17 cellular contexts compared by ENCODE assay signal in genomic region chr5:134547999-134548626, GRCh38. TPM values are rescaled to one million over a fixed set of nuclear protein-coding genes. Genes with fewer than 3 reads are reported as not detected.
DNase-seq lines count a peak whose midpoint lies in the region; ATAC-seq and TF ChIP-seq lines count a peak whose summit lies in the region.
"Had no signal": no experiment of that assay in that cellular context is flagged by ENCODE, and none has a peak within 500 bp of the region (broad histone marks: within the 10 kb centered on the region; RNA-seq: fewer than 3 reads in every experiment).

No MANE protein-coding gene starts in this region.

- peaks cover 7 to 46% (median 34%) of the 10 kb centered on the region in 11 experiments; a peak in 20 of 22 replicates for H3K36me3 ChIP-seq in BLaER1 treated with 17β-estradiol and CSF1 and Interleukin-3, amounts not matched to agents 10 nM and 100 nM
- H3K36me3 ChIP-seq in GM23248 (ENCODE audit: low read depth): no peaks in the 10 kb centered on the region
- peaks cover 21% of the 10 kb centered on the region for H3K36me3 ChIP-seq in adipocyte (ENCODE audit: control insufficient read depth, insufficient read depth, low read length, severe bottlenecking)
- peaks cover 21 to 70% (median 26%) of the 10 kb centered on the region in 3 experiments for H3K36me3 ChIP-seq in naive thymus-derived CD4-positive, alpha-beta T cell (ENCODE audit: control insufficient read depth in 2 of 3, insufficient read depth in 3 of 3, low read length in 3 of 3)
- H3K36me3 ChIP-seq in MG63: peaks cover 66% of the 10 kb centered on the region

- in situ Hi-C loops in GM23248 (cut with MboI): no loop called here

- no peaks in the 10 kb centered on the region for H3K27me3 Mint-ChIP-seq in naive thymus-derived CD4-positive, alpha-beta T cell
- H3K27me3 Mint-ChIP-seq in chondrocyte (ENCODE audit: low read depth): no peaks in the 10 kb centered on the region
- H3K27me3 Mint-ChIP-seq: progenitor cell of endocrine pancreas had no signal

- H3K4me2 ChIP-seq in BLaER1 treated with 17β-estradiol and CSF1 and Interleukin-3, amounts not matched to agents 10 nM and 100 nM: peak overlapping the region; percentile 75 to 98 (median 91)
- no peak overlapping the region for H3K4me2 ChIP-seq in GM23248 (ENCODE audit: unreplicated experiment)

- no peak overlapping the region for H3K4me3 Mint-ChIP-seq in naive thymus-derived CD4-positive, alpha-beta T cell
- H3K4me3 Mint-ChIP-seq in chondrocyte (ENCODE audit: unreplicated experiment): no peak overlapping the region

- peaks cover 31 to 80% (median 65%) of the 10 kb centered on the region in 7 donors for H3K4me1 Mint-ChIP-seq in naive thymus-derived CD4-positive, alpha-beta T cell
- peaks cover 33% of the 10 kb centered on the region for H3K4me1 Mint-ChIP-seq in chondrocyte (ENCODE audit: low read depth)

- peak overlapping the region in 6 of 9 donors; percentile 34 to 83 (median 58) for H3K27ac Mint-ChIP-seq in naive thymus-derived CD4-positive, alpha-beta T cell
- no peak overlapping the region for H3K27ac Mint-ChIP-seq in chondrocyte (ENCODE audit: unreplicated experiment)

- CTCF ChIA-PET in naive thymus-derived CD4-positive, alpha-beta T cell (lab: Charles Lee): no interaction called here

- H3K4me3 ChIP-seq in BLaER1 treated with 17β-estradiol and CSF1 and Interleukin-3, amounts not matched to agents 10 nM and 100 nM: no peak overlapping the region
- no peak overlapping the region for H3K4me3 ChIP-seq in GM23248
- H3K4me3 ChIP-seq in adipocyte (ENCODE audit: low read length): peak overlapping the region; percentile 4
- H3K4me3 ChIP-seq in naive thymus-derived CD4-positive, alpha-beta T cell (ENCODE audit: low read length): no peak overlapping the region
- H3K4me3 ChIP-seq in MG63: no peak overlapping the region
- H3K4me3 ChIP-seq: K562 had no signal

- H3K9me2 ChIP-seq in GM23248 (ENCODE audit: insufficient read depth): no peaks in the 10 kb centered on the region

- peaks cover 0 to 20% (median 7%) of the 10 kb centered on the region in 5 donors for H3K36me3 Mint-ChIP-seq in naive thymus-derived CD4-positive, alpha-beta T cell
- peaks cover 9% of the 10 kb centered on the region for H3K36me3 Mint-ChIP-seq in chondrocyte (ENCODE audit: low read depth)

- POLR2A ChIA-PET in naive thymus-derived CD4-positive, alpha-beta T cell (lab: Charles Lee): interaction anchor here (0.6 to 1.3 kb wide), 4 partner anchors 20 to 484 kb away, joined by 3 to 4 read pairs (median 3); partner anchors contain the start of gene CDKN2AIPNL

- peaks cover 97 to 100% (median 100%) of the 10 kb centered on the region in 10 experiments for H3K4me1 ChIP-seq in BLaER1 treated with 17β-estradiol and CSF1 and Interleukin-3, amounts not matched to agents 10 nM and 100 nM
- H3K4me1 ChIP-seq in GM23248 (ENCODE audit: insufficient read depth) (peaks cover 63% of the 10 kb centered on the region), adipocyte (ENCODE audit: control insufficient read depth, insufficient read depth, low read length) (peaks cover 87% of the 10 kb centered on the region)
- H3K4me1 ChIP-seq in naive thymus-derived CD4-positive, alpha-beta T cell (ENCODE audit: control insufficient read depth in 2 of 2, insufficient read depth in 2 of 2, low read length in 2 of 2): peaks cover 30 to 32% of the 10 kb centered on the region in 2 donors

- H3K9ac ChIP-seq in BLaER1 treated with 17β-estradiol and CSF1 and Interleukin-3, amounts not matched to agents 10 nM and 100 nM: peak overlapping the region in 3 of 11 experiments; percentile 40 to 90 (median 84); a peak in 4 of 22 replicates
- H3K9ac ChIP-seq in GM23248 (no peak overlapping the region), adipocyte (ENCODE audit: low read length) (peak overlapping the region; percentile 48)

- no peak overlapping the region for H2AFZ ChIP-seq in GM23248

- no peak for DNase-seq in GM23248
- no peak for DNase-seq in adipocyte (ENCODE audit: low read depth)
- DNase-seq in naive thymus-derived CD4-positive, alpha-beta T cell: no peak
- no peak for DNase-seq in MG63
- no peak for DNase-seq in chondrocyte (ENCODE audit: low spot score)
- DNase-seq: cerebellar nuclear complex; GF-D8; NCI-H1930; NK-92 treated with Interleukin-12 subunit alpha and Interleukin-12 subunit beta, amount 100 ng/mL, for 24 hours; stimulated activated CD4-positive, alpha-beta T cell treated with anti-CD3 and anti-CD28 coated beads, Interleukin-2, amount 100 ng/mL, for 24 hours; stimulated activated naive CD4-positive, alpha-beta T cell; SW 1271 had no signal

- peak overlapping the region in 7 of 11 experiments; percentile 4 to 99 (median 95); a peak in 12 of 22 replicates for H3K27ac ChIP-seq in BLaER1 treated with 17β-estradiol and CSF1 and Interleukin-3, amounts not matched to agents 10 nM and 100 nM
- peak overlapping the region; percentile 42 for H3K27ac ChIP-seq in GM23248
- peak overlapping the region; percentile 35 for H3K27ac ChIP-seq in naive thymus-derived CD4-positive, alpha-beta T cell (ENCODE audit: low read depth, low read length)

- H3K79me2 ChIP-seq in GM23248 (ENCODE audit: insufficient read depth): peaks cover 22% of the 10 kb centered on the region

- intact Hi-C loops in naive thymus-derived CD4-positive, alpha-beta T cell (cut with micrococcal nuclease): loop anchor here in 1 of 2 donors (2.0 kb wide), 1 partner anchor 13 kb away; no protein-coding TSS in a partner anchor

- no peak for TF ChIP-seq CTCF in chondrocyte (IDR thresholded peaks at IDR 0.05)

- no peak for ATAC-seq in naive thymus-derived CD4-positive, alpha-beta T cell
- ATAC-seq in GM21528 (IDR thresholded peaks at IDR 0.05; ENCODE audit: low FRiP score, unreplicated experiment) (no peak), HG03521 (IDR thresholded peaks at IDR 0.05; ENCODE audit: unreplicated experiment) (no peak)
- ATAC-seq: K562 had no signal

- H4K20me1 ChIP-seq in BLaER1 treated with 17β-estradiol and CSF1 and Interleukin-3, amounts not matched to agents 10 nM and 100 nM: peaks cover 0 to 91% (median 0%) of the 10 kb centered on the region in 11 experiments; a peak in 4 of 22 replicates
- no peaks in the 10 kb centered on the region for H4K20me1 ChIP-seq in GM23248 (ENCODE audit: insufficient read depth)

- no peaks in the 10 kb centered on the region for H3K9me3 Mint-ChIP-seq in naive thymus-derived CD4-positive, alpha-beta T cell
- no peaks in the 10 kb centered on the region for H3K9me3 Mint-ChIP-seq in chondrocyte (ENCODE audit: low read depth)

- H3K9me3 ChIP-seq in BLaER1 treated with 17β-estradiol and CSF1 and Interleukin-3, amounts not matched to agents 10 nM and 100 nM (replicated peaks in 1 of 11): no peaks in the 10 kb centered on the region
- H3K9me3 ChIP-seq in GM23248 (ENCODE audit: low read depth): no peaks in the 10 kb centered on the region
- no peaks in the 10 kb centered on the region for H3K9me3 ChIP-seq in adipocyte (ENCODE audit: control insufficient read depth, low read length)
- H3K9me3 ChIP-seq in naive thymus-derived CD4-positive, alpha-beta T cell (ENCODE audit: control insufficient read depth in 2 of 3, low read length in 3 of 3): no peaks in the 10 kb centered on the region
- H3K9me3 ChIP-seq in MG63: no peaks in the 10 kb centered on the region

- H3K27me3 ChIP-seq in BLaER1 treated with 17β-estradiol and CSF1 and Interleukin-3, amounts not matched to agents 10 nM and 100 nM: no peaks in the 10 kb centered on the region
- H3K27me3 ChIP-seq in GM23248 (replicated peaks; ENCODE audit: insufficient read depth) (no peaks in the 10 kb centered on the region), adipocyte (replicated peaks; ENCODE audit: control insufficient read depth, insufficient read depth, low read length) (no peaks in the 10 kb centered on the region), MG63 (no peaks in the 10 kb centered on the region)
- H3K27me3 ChIP-seq in naive thymus-derived CD4-positive, alpha-beta T cell (ENCODE audit: control insufficient read depth in 2 of 2, insufficient read depth in 2 of 2, low read length in 2 of 2): no peaks in the 10 kb centered on the region

- peaks cover 32% of the 10 kb centered on the region for H3F3A ChIP-seq in GM23248 (ENCODE audit: insufficient read depth)

- 71 to 72% methylated on average over 12 of the region's 12 CpGs for WGBS in GM23248 (ENCODE audit: low coverage in 1 of 2, low lambda C conversion rate in 2 of 2, missing lambda C conversion rate in 2 of 2), 2 experiments

RNA-seq across cellular contexts. Expression of gene JADE2, which starts 22.6 kb away (rescaled TPM):
- 18.0 and 20.9 TPM in 2 replicates for total RNA-seq in GM23248 (2014; rRNA removed; shearing (Covaris generic))
- 7.1 and 8.0 TPM in 2 replicates for polyA plus RNA-seq in GM23248 (2016; fragmentation: Nextera tagmentation; extraction: Ambion mirVana)
- 100 to 1,000 TPM in 4 of 5 experiments, 10 to 100 TPM in 1; 99.0 to 271 (median 153) TPM for total RNA-seq in naive thymus-derived CD4-positive, alpha-beta T cell
- 10 to 100 TPM; 29.8 to 55.7 TPM for polyA plus RNA-seq in naive thymus-derived CD4-positive, alpha-beta T cell
- 42.0 and 47.4 TPM in 2 replicates for total RNA-seq in MG63 (2014; rRNA removed; shearing (Covaris generic); ENCODE audit: low replicate concordance)
- total RNA-seq in chondrocyte: 16.3 to 17.6 TPM (median 16.8 TPM) in 3 replicates

Comparison
In these comparisons a context has a peak if more than half of its experiments do, and no peak if none do; other contexts are left out.
1. H3K27ac ChIP-seq: peak in every context shown above with its lines; median percentile 95 in BLaER1 treated with 17β-estradiol and CSF1 and Interleukin-3, amounts not matched to agents 10 nM and 100 nM; 42 in GM23248; 35 in naive thymus-derived CD4-positive, alpha-beta T cell.